15 cellular contexts compared by ENCODE assay signal in the genomic region with DNA sequence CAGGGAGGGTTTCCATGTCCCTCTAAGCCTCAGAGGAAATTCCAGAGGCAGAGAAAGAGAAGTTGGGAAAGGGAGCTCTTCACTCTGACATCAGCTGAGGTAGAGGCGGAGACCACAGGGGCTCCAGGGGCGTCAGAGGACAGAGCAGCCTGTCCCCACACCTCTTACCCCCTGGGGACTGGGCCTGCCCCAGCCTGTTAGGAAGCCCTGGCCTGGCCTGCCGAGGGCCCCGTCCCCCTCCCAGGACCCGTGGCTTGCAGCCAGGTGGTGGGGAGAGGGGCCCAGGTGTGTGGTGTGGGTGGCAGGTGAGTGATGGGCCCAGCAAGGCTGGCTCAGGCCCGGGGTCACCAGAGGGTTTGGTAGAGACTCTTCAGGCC. TPM values are rescaled to one million over a fixed set of nuclear protein-coding genes. Genes with fewer than 3 reads are reported as not detected.
DNase-seq lines count a peak whose midpoint lies in the region; FAIRE-seq and TF ChIP-seq lines count a peak whose summit lies in the region.
"Not testable (repeated sequence)": the region's sequence is repeated elsewhere in the genome, so short reads cannot be mapped to it uniquely, and the experiment has no call there.
"Had no signal": no experiment of that assay in that cellular context is flagged by ENCODE, and none has a peak within 500 bp of the region (broad histone marks: within the 10 kb centered on the region; RNA-seq: fewer than 3 reads in every experiment).

No MANE protein-coding gene starts in this region.

- TF ChIP-seq POLR2A in esophagus squamous epithelium (IDR thresholded peaks at IDR 0.05); transverse colon (IDR thresholded peaks at IDR 0.05): not testable (repeated sequence)

- peak overlapping the region; percentile 16; the same call in 1 of the 2 replicates for H3K27ac ChIP-seq in RWPE1
- H3K27ac ChIP-seq in colonic mucosa = peak overlapping the region; percentile 12
- peak overlapping the region in 3 of 4 donors; percentile 29 to 74 (median 49) for H3K27ac ChIP-seq in esophagus squamous epithelium
- H3K27ac ChIP-seq in small intestine (ENCODE audit: low read depth in 1 of 2, low read length in 1 of 2) = peak overlapping the region; percentile 27 to 95
- H3K27ac ChIP-seq in transverse colon = peak overlapping the region; percentile 34 to 88 (median 76)

- not testable (repeated sequence) for TF ChIP-seq CTCF in RWPE1 (conservative IDR thresholded peaks at IDR 0.05; ENCODE audit: low read depth); colonic mucosa (IDR thresholded peaks at IDR 0.05); esophagus squamous epithelium (IDR thresholded peaks at IDR 0.05); transverse colon (IDR thresholded peaks at IDR 0.05)

- not testable (repeated sequence) for H3K9ac ChIP-seq in colonic mucosa (ENCODE audit: low read depth in 2 of 2, low read length in 2 of 2)

- not testable (repeated sequence) for H3K4me3 ChIP-seq in colonic mucosa; esophagus squamous epithelium; small intestine (ENCODE audit: low read depth in 1 of 2, low read length in 2 of 2); transverse colon

- intact Hi-C loops in colonic mucosa (cut with DNase I); esophagus squamous epithelium (cut with DNase I); transverse colon (cut with DNase I; ENCODE audit: low total_unique reads): not testable (repeated sequence)

- in situ Hi-C loops in transverse colon (cut with MboI; ENCODE audit: low pct_ligation_motif_present in 1 of 4, low pct_unique_long_range_greater_than_20kb in 1 of 4, low sequenced_read_pairs in 3 of 4) = not testable (repeated sequence)

- DNase-seq in 8988T (peak; percentile 3), NCI-H2171 treated with DMSO at 0.1 percent for 48 hours (lab: John Stamatoyannopoulos, UW) (peak; percentile 73)
- not testable (repeated sequence) for DNase-seq in RWPE1 (ENCODE audit: low spot score); colonic mucosa; esophagus squamous epithelium (lab: John Stamatoyannopoulos, UW); small intestine; transverse colon

- H3K27me3 ChIP-seq in colonic mucosa; esophagus squamous epithelium; small intestine (ENCODE audit: control insufficient read depth in 2 of 2, insufficient read depth in 2 of 2, low read length in 2 of 2); transverse colon: not testable (repeated sequence)

- H3K36me3 ChIP-seq in colonic mucosa; small intestine (ENCODE audit: control insufficient read depth in 2 of 2, insufficient read depth in 2 of 2, low read length in 2 of 2); transverse colon: not testable (repeated sequence)
- H3K36me3 ChIP-seq in esophagus squamous epithelium = peaks cover 0 to 33% (median 0%) of the 10 kb centered on the region in 3 donors

- POLR2A ChIA-PET in RWPE1 (lab: Yijun Ruan, JAX; ENCODE audit: low non-redundant PET) = interaction anchor here (2.2 kb wide), 1 partner anchor 13 kb away, joined by 12 read pairs; no protein-coding TSS in a partner anchor

- CTCF ChIA-PET in RWPE1 (lab: Yijun Ruan, JAX) = interaction anchor here (0.7 kb wide), 1 partner anchor 36 kb away, joined by 3 read pairs; no protein-coding TSS in a partner anchor

- TF ChIP-seq EP300 in transverse colon (IDR thresholded peaks at IDR 0.05; ENCODE audit: low read depth) = not testable (repeated sequence)

- FAIRE-seq in small intestine (lab: Jason Lieb, UNC) = not testable (repeated sequence)

- H3K9me3 ChIP-seq in colonic mucosa; esophagus squamous epithelium; small intestine (ENCODE audit: control insufficient read depth, low read depth); transverse colon: not testable (repeated sequence)

- WGBS in esophagus squamous epithelium, 2 donors = no CpG with 5 or more reads among the region's 6 CpGs
- WGBS in small intestine, 3 donors = 38 to 63% (median 54%) methylated on average over 3 to 6 of the region's 6 CpGs
- WGBS in transverse colon (ENCODE audit: low coverage in 1 of 2), 2 donors = 58% methylated on average over 4 of the region's 6 CpGs; no CpG with 5 or more reads in 1 of the 2 donors

- H3K4me1 ChIP-seq in colonic mucosa; small intestine (ENCODE audit: control insufficient read depth in 2 of 2, insufficient read depth in 1 of 2, low read depth in 1 of 2, low read length in 1 of 2): not testable (repeated sequence)
- H3K4me1 ChIP-seq in esophagus squamous epithelium (peaks cover 0 to 31% (median 7%) of the 10 kb centered on the region in 3 donors), transverse colon (peaks cover 0 to 38% (median 25%) of the 10 kb centered on the region in 4 donors)

RNA-seq across cellular contexts. Expression of a gene that starts 2.2 kb away (rescaled TPM):
- total RNA-seq in colonic mucosa = 10 to 100 TPM; 48.9 to 89.4 TPM
- total RNA-seq in esophagus squamous epithelium = 100 to 1,000 TPM in 1 of 4 donors, 10 to 100 TPM in 3; 40.6 to 160 (median 68.9) TPM
- polyA plus RNA-seq in small intestine = 10 to 100 TPM; 22.4 to 34.6 (median 23.9) TPM
- total RNA-seq in transverse colon = 100 to 1,000 TPM in 2 of 4 donors, 10 to 100 TPM in 2; 71.9 to 251 (median 115) TPM
- total RNA-seq: CD8-positive, alpha-beta memory T cell; GM12878; GM23248; H1; HFFc6 had no signal
- polyA plus RNA-seq: A549; CD14-positive monocyte; CD8-positive, alpha-beta memory T cell; GM12878; GM23248; H1 had no signal

RNA-seq across cellular contexts. Expression of a gene that starts 9.5 kb away (rescaled TPM):
- 100 to 1,000 TPM; 260 to 272 TPM for total RNA-seq in colonic mucosa
- total RNA-seq in esophagus squamous epithelium = 100 to 1,000 TPM in 2 of 4 donors, 10 to 100 TPM in 2; 51.7 to 145 (median 84.8) TPM
- polyA plus RNA-seq in small intestine = 100 to 1,000 TPM in 1 of 3 donors, 10 to 100 TPM in 2; 47.0 to 114 (median 50.1) TPM
- total RNA-seq in transverse colon = 100 to 1,000 TPM; 180 to 222 (median 191) TPM
- total RNA-seq: CD8-positive, alpha-beta memory T cell; GM23248; H9; HFFc6 had no signal
- polyA plus RNA-seq: CD14-positive monocyte; CD8-positive, alpha-beta memory T cell; GM23248 had no signal

RNA-seq across cellular contexts. Expression of a gene that starts 28.6 kb away (rescaled TPM):
- total RNA-seq in colonic mucosa = under 1 TPM in 1 of 2 donors, not detected in 1; 0.24 TPM
- total RNA-seq in esophagus squamous epithelium = not detected
- not detected for polyA plus RNA-seq in small intestine
- total RNA-seq in transverse colon = 1 to 10 TPM in 1 of 4 donors, not detected in 3; 4.8 TPM
- total RNA-seq: CD8-positive, alpha-beta memory T cell; GM12878; GM23248; H1; H9; HFFc6 had no signal
- polyA plus RNA-seq: CD14-positive monocyte; CD8-positive, alpha-beta memory T cell; GM12878; GM23248; H1 had no signal

RNA-seq across cellular contexts. Expression of a gene that starts 36.9 kb away (rescaled TPM):
- 1 to 10 TPM; 1.8 to 2.9 TPM for total RNA-seq in colonic mucosa
- total RNA-seq in esophagus squamous epithelium = 1 to 10 TPM; 1.1 to 3.8 (median 1.4) TPM
- 1 to 10 TPM in 2 of 3 donors, not detected in 1; 2.9 to 3.0 TPM for polyA plus RNA-seq in small intestine
- 1 to 10 TPM in 3 of 4 donors, under 1 TPM in 1; 0.82 to 3.8 (median 1.5) TPM for total RNA-seq in transverse colon
- total RNA-seq: GM12878, GM23248, HFFc6 had no signal
- polyA plus RNA-seq: CD14-positive monocyte, GM12878, GM23248 had no signal

RNA-seq across cellular contexts. Expression of a gene that starts 50.8 kb away (rescaled TPM):
- total RNA-seq in colonic mucosa = 10 to 100 TPM; 20.8 to 47.6 TPM
- 10 to 100 TPM; 19.2 to 45.8 (median 39.4) TPM for total RNA-seq in esophagus squamous epithelium
- polyA plus RNA-seq in small intestine = 10 to 100 TPM; 41.2 to 43.8 (median 42.6) TPM
- total RNA-seq in transverse colon = 10 to 100 TPM; 28.3 to 86.6 (median 56.6) TPM

Comparison
In these comparisons a context has a peak if more than half of its experiments do, and no peak if none do; other contexts are left out.
1. H3K27ac ChIP-seq: peak in every context shown above with its lines; median percentile 76 in transverse colon; 61 in small intestine; 49 in esophagus squamous epithelium; 16 in RWPE1; 12 in colonic mucosa.